Comparison of ENCODE assay signal across 6 cellular contexts in the genomic region with DNA sequence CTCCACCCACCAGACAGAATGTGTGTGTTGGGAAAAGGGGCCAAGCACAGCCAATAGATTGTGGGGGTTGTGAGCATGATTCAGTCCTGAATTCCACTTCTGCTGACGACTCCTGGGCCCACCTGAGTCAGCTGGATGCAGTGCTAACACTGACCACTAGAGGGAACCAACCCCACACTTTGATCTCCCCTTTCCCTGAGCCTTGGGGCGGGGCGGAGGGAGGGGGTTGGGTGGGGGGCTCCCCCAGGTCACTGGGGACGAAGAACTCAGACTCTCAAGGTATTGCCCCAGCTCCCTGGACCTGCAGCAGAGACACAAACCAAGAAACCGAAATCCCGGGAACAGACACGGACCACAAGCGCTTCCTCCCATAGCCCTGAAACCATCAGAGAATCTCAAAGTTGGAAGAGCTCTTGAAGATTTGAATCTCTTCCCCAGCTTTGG. TPM values are rescaled to one million over a fixed set of nuclear protein-coding genes. Genes with fewer than 3 reads are reported as not detected.
DNase-seq lines count a peak whose midpoint lies in the region; ATAC-seq lines count a peak whose summit lies in the region.

No MANE protein-coding gene starts in this region.

- ATAC-seq in left cardiac atrium (peak; percentile 65 to 69), GM21529 (IDR thresholded peaks at IDR 0.05; ENCODE audit: unreplicated experiment) (no peak)

- intact Hi-C loops in left cardiac atrium (cut with DNase I): loop anchor here (5.0 to 10.0 kb wide), 3 partner anchors 113 to 221 kb away; partner anchors contain the start of genes ERN1 (in 2 of the 2) and ICAM2 (in 1 of the 2)

- DNase-seq in SIG-M5 treated with dmso at 0.1 percent for 504 hours (lab: John Stamatoyannopoulos, UW; ENCODE audit: unreplicated experiment) (peak; percentile 22), SIG-M5 (lab: John Stamatoyannopoulos, UW) (no peak), left cardiac atrium (no peak)
- peak; percentile 21 to 33 for DNase-seq in activated CD8-positive, alpha-beta memory T cell treated with anti-CD3 and anti-CD28 coated beads for 1 hour (ENCODE audit: extremely low read depth in 1 of 2, low read depth in 1 of 2)
- DNase-seq in stimulated activated CD8-positive, alpha-beta memory T cell treated with anti-CD3 and anti-CD28 coated beads, Interleukin-4, amount 100 ng/mL, for 4 hours (ENCODE audit: low read depth in 2 of 2, low spot score in 1 of 2): peak; percentile 26 to 57

RNA-seq across cellular contexts. Expression of gene CSHL1, which starts 0.6 kb away (rescaled TPM):
- not detected for total RNA-seq in left cardiac atrium

RNA-seq across cellular contexts. Expression of gene GH1, which starts 7.0 kb away (rescaled TPM):
- total RNA-seq in left cardiac atrium: not detected

RNA-seq across cellular contexts. Expression of gene CSH1, which starts 15.3 kb away (rescaled TPM):
- not detected for total RNA-seq in left cardiac atrium

RNA-seq across cellular contexts. Expression of gene CD79B, which starts 20.5 kb away (rescaled TPM):
- 1 to 10 TPM; 4.8 to 7.5 TPM for total RNA-seq in left cardiac atrium

RNA-seq across cellular contexts. Expression of gene GH2, which starts 29.9 kb away (rescaled TPM):
- total RNA-seq in left cardiac atrium: not detected

Comparison
In these comparisons a context has a peak if more than half of its experiments do, and no peak if none do; other contexts are left out.
1. DNase-seq: peak in SIG-M5 treated with dmso at 0.1 percent for 504 hours (single experiment), activated CD8-positive, alpha-beta memory T cell treated with anti-CD3 and anti-CD28 coated beads for 1 hour (2 of 2) and stimulated activated CD8-positive, alpha-beta memory T cell treated with anti-CD3 and anti-CD28 coated beads, Interleukin-4, amount 100 ng/mL, for 4 hours (2 of 2); none in SIG-M5 (single experiment) and left cardiac atrium (single experiment).